ENCODE assay signal across 1 cellular context in the genomic region with DNA sequence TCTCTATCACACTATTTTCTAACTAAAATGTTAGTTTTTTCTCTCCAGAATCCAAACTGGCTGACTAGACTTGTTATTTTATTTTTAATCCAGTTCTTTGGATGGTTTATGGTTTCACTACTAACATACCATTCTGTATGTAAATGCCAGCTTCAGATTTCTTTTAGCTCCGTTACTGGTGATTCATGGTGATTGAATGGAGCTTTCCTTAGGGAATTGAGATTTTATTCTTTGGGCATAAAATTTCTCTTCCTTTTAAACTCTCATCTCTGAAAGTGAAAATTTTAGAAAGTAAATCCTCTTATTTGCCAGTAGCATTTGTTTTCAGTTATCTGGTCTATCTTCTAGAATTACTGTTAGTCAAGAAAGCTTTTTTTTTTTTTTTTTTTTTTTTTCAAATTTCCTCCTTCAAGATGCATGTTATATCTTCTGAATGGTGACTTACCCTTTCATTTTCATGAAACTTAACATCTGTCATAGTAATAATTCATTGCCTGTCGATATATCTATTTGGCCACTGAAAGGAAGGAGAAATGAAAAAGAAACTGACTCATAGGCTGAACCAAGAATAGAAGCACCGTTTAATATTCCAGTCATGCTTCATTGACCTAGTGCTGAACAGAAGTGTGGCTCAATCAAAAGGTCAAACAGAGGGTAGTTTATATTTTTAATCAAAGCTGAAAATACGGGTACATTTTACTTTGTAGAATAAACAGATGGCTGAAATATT.
TF ChIP-seq lines count a peak whose summit lies in the region.

No MANE protein-coding gene starts in this region.

TF ChIP-seq in GM23338, 12 proteins besides CTCF, POLR2A, EP300 and RAD21 (continued from another document):
- TF ChIP-seq, protein P1, sequence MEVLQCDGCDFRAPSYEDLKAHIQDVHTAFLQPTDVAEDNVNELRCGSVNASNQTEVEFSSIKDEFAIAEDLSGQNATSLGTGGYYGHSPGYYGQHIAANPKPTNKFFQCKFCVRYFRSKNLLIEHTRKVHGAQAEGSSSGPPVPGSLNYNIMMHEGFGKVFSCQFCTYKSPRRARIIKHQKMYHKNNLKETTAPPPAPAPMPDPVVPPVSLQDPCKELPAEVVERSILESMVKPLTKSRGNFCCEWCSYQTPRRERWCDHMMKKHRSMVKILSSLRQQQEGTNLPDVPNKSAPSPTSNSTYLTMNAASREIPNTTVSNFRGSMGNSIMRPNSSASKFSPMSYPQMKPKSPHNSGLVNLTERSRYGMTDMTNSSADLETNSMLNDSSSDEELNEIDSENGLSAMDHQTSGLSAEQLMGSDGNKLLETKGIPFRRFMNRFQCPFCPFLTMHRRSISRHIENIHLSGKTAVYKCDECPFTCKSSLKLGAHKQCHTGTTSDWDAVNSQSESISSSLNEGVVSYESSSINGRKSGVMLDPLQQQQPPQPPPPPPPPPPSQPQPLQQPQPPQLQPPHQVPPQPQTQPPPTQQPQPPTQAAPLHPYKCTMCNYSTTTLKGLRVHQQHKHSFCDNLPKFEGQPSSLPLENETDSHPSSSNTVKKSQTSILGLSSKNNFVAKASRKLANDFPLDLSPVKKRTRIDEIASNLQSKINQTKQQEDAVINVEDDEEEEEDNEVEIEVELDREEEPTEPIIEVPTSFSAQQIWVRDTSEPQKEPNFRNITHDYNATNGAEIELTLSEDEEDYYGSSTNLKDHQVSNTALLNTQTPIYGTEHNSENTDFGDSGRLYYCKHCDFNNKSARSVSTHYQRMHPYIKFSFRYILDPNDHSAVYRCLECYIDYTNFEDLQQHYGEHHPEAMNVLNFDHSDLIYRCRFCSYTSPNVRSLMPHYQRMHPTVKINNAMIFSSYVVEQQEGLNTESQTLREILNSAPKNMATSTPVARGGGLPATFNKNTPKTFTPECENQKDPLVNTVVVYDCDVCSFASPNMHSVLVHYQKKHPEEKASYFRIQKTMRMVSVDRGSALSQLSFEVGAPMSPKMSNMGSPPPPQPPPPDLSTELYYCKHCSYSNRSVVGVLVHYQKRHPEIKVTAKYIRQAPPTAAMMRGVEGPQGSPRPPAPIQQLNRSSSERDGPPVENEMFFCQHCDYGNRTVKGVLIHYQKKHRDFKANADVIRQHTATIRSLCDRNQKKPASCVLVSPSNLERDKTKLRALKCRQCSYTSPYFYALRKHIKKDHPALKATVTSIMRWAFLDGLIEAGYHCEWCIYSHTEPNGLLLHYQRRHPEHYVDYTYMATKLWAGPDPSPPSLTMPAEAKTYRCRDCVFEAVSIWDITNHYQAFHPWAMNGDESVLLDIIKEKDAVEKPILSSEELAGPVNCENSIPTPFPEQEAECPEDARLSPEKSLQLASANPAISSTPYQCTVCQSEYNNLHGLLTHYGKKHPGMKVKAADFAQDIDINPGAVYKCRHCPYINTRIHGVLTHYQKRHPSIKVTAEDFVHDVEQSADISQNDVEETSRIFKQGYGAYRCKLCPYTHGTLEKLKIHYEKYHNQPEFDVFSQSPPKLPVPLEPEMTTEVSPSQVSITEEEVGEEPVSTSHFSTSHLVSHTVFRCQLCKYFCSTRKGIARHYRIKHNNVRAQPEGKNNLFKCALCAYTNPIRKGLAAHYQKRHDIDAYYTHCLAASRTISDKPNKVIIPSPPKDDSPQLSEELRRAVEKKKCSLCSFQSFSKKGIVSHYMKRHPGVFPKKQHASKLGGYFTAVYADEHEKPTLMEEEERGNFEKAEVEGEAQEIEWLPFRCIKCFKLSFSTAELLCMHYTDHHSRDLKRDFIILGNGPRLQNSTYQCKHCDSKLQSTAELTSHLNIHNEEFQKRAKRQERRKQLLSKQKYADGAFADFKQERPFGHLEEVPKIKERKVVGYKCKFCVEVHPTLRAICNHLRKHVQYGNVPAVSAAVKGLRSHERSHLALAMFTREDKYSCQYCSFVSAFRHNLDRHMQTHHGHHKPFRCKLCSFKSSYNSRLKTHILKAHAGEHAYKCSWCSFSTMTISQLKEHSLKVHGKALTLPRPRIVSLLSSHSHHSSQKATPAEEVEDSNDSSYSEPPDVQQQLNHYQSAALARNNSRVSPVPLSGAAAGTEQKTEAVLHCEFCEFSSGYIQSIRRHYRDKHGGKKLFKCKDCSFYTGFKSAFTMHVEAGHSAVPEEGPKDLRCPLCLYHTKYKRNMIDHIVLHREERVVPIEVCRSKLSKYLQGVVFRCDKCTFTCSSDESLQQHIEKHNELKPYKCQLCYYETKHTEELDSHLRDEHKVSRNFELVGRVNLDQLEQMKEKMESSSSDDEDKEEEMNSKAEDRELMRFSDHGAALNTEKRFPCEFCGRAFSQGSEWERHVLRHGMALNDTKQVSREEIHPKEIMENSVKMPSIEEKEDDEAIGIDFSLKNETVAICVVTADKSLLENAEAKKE (CRISPR knock-in tag; IDR thresholded peaks at IDR 0.05) = no peak
- TF ChIP-seq EZH2 (IDR thresholded peaks at IDR 0.05; ENCODE audit: low read depth, unreplicated experiment) = no peak
- TF ChIP-seq, protein P2, sequence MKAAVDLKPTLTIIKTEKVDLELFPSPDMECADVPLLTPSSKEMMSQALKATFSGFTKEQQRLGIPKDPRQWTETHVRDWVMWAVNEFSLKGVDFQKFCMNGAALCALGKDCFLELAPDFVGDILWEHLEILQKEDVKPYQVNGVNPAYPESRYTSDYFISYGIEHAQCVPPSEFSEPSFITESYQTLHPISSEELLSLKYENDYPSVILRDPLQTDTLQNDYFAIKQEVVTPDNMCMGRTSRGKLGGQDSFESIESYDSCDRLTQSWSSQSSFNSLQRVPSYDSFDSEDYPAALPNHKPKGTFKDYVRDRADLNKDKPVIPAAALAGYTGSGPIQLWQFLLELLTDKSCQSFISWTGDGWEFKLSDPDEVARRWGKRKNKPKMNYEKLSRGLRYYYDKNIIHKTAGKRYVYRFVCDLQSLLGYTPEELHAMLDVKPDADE (IDR thresholded peaks at IDR 0.05) = no peak
- no peak for TF ChIP-seq ZNF331 (CRISPR knock-in tag; IDR thresholded peaks at IDR 0.05; ENCODE audit: low read depth)
- no peak for TF ChIP-seq EZH2phosphoT487 (IDR thresholded peaks at IDR 0.05; ENCODE audit: unreplicated experiment)
- TF ChIP-seq POLR2AphosphoS5 (IDR thresholded peaks at IDR 0.05; ENCODE audit: low read depth) = no peak
- TF ChIP-seq STAT1 (IDR thresholded peaks at IDR 0.05; ENCODE audit: unreplicated experiment) = no peak
- no peak for TF ChIP-seq JUNB (IDR thresholded peaks at IDR 0.05; ENCODE audit: unreplicated experiment)
- TF ChIP-seq ZNF114 (CRISPR knock-in tag; IDR thresholded peaks at IDR 0.05) = no peak
